Comparison of ENCODE assay signal across 8 cellular contexts in the genomic region with DNA sequence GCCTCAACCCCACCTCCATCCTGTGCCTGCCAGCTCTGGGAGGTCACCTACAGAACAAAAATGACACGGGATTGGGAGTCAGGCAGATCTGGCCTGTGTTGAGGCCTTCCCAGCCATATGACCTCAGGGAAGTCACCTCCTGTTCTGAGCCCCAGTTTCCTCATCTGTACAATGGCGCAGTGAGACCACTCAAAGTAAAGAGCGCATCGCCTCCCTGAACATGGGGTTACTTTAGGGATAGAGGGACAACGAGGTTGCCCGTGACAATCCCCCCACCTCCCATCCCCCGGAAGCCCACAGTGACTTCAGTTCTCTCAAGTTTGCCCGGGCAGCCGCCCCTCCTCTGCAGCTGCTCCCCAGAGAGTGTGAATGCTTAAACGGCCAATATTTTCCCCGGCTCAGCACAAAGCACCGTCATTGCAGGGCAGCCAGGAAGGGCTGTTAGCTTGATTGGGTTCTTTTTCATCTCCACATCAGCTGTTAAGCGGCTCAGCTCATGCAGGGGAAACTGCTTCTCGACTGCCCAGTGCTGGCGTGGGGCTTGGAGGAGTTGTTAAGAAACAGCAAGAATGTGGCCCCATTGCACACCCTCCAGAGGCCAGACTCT.
DNase-seq lines count a peak whose midpoint lies in the region; ATAC-seq, FAIRE-seq and TF ChIP-seq lines count a peak whose summit lies in the region.

No MANE protein-coding gene starts in this region.

- H3K27ac ChIP-seq in esophagus squamous epithelium = peak overlapping the region in 3 of 4 donors; percentile 61 to 84 (median 68)
- no peak overlapping the region for H3K27ac ChIP-seq in pancreas

- H3K4me1 ChIP-seq in NT2/D1 (ENCODE audit: insufficient read depth, insufficient read length) (peaks cover 22% of the 10 kb centered on the region), esophagus squamous epithelium (peaks cover 42 to 58% (median 54%) of the 10 kb centered on the region in 3 donors), pancreas (peaks cover 0 to 8% (median 0%) of the 10 kb centered on the region in 3 donors)

- DNase-seq in GM03348 (ENCODE audit: low spot score) (peak; percentile 24), NT2/D1 (ENCODE audit: low read depth, low spot score) (no peak), esophagus squamous epithelium (lab: John Stamatoyannopoulos, UW) (no peak), pancreas (no peak), HPDE6-E6E7 (ENCODE audit: extremely low spot score) (no peak), H4 (ENCODE audit: low spot score) (no peak), mesenteric fat pad (ENCODE audit: low spot score) (no peak)
- DNase-seq in activated effector memory CD4-positive, alpha-beta T cell treated with Interleukin-2 at 50 U/mL for 16 hours = no peak

- ATAC-seq in pancreas = peak in 3 of 4 donors; percentile 12 to 41 (median 33)

- H3K4me3 ChIP-seq in NT2/D1 (ENCODE audit: insufficient read length, low read depth) (no peak overlapping the region), esophagus squamous epithelium (no peak overlapping the region), pancreas (no peak overlapping the region)

- H3K27me3 ChIP-seq in NT2/D1 (ENCODE audit: insufficient read depth, insufficient read length) = peaks cover 2% of the 10 kb centered on the region
- H3K27me3 ChIP-seq in esophagus squamous epithelium = no peaks in the 10 kb centered on the region
- no peaks in the 10 kb centered on the region for H3K27me3 ChIP-seq in pancreas

- 3 to 23% methylated on average over 6 to 7 of the region's 15 CpGs for WGBS in esophagus squamous epithelium, 2 donors
- WGBS in pancreas, 2 donors = 59 to 62% methylated on average over 15 of the region's 15 CpGs

- H3K9ac ChIP-seq in NT2/D1 (ENCODE audit: insufficient read length, low read depth) = peak overlapping the region; percentile 53

- FAIRE-seq in pancreas (lab: Jason Lieb, UNC) = no peak

- no peak for TF ChIP-seq POLR2A in esophagus squamous epithelium (IDR thresholded peaks at IDR 0.05)

- H3K9me3 ChIP-seq in NT2/D1 (ENCODE audit: insufficient read depth, low read length) = peaks cover 14% of the 10 kb centered on the region; the same call in 1 of the 2 replicates
- H3K9me3 ChIP-seq in esophagus squamous epithelium = peaks cover 0 to 14% (median 4%) of the 10 kb centered on the region in 3 donors
- no peaks in the 10 kb centered on the region for H3K9me3 ChIP-seq in pancreas

- H3K36me3 ChIP-seq in NT2/D1 (ENCODE audit: insufficient read depth, insufficient read length, low read length) = no peaks in the 10 kb centered on the region
- H3K36me3 ChIP-seq in esophagus squamous epithelium = no peaks in the 10 kb centered on the region
- no peaks in the 10 kb centered on the region for H3K36me3 ChIP-seq in pancreas

- TF ChIP-seq CTCF in esophagus squamous epithelium (IDR thresholded peaks at IDR 0.05) (no peak), pancreas (IDR thresholded peaks at IDR 0.05) (no peak)

- intact Hi-C loops in esophagus squamous epithelium (cut with DNase I) (loop anchor here (10.0 kb wide), 1 partner anchor 113 kb away; no protein-coding TSS in a partner anchor), pancreas (cut with DNase I) (no loop called here)

Comparison
In these comparisons a context has a peak if more than half of its experiments do, and no peak if none do; other contexts are left out.
1. H3K27ac ChIP-seq: peak in esophagus squamous epithelium (3 of 4); none in pancreas (0 of 4).